ENCODE assay signal across 1 cellular context in the genomic region with DNA sequence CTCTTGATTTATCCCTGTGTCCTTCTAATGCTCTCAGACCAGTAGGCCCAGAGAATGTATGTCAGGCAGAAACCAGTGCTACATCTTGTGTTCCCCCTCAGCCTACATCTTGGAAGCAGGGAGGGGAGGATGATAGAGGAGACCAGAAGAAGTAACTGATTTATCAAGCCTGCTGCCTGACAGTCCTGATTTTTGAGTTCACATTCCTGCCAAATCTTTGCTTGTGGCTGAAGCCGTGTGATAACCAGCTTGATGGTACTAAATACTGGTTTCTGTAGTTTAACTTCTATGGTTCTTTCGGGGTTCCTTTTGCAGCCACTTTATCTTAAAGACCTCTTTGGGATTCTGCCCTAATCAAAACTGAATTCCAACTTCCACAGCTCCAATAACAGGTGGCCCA.
TF ChIP-seq lines count a peak whose summit lies in the region.

No MANE protein-coding gene starts in this region.

TF ChIP-seq in GM23338, 12 proteins besides CTCF, POLR2A, EP300 and RAD21 (continued from another document):
- TF ChIP-seq, protein P1, sequence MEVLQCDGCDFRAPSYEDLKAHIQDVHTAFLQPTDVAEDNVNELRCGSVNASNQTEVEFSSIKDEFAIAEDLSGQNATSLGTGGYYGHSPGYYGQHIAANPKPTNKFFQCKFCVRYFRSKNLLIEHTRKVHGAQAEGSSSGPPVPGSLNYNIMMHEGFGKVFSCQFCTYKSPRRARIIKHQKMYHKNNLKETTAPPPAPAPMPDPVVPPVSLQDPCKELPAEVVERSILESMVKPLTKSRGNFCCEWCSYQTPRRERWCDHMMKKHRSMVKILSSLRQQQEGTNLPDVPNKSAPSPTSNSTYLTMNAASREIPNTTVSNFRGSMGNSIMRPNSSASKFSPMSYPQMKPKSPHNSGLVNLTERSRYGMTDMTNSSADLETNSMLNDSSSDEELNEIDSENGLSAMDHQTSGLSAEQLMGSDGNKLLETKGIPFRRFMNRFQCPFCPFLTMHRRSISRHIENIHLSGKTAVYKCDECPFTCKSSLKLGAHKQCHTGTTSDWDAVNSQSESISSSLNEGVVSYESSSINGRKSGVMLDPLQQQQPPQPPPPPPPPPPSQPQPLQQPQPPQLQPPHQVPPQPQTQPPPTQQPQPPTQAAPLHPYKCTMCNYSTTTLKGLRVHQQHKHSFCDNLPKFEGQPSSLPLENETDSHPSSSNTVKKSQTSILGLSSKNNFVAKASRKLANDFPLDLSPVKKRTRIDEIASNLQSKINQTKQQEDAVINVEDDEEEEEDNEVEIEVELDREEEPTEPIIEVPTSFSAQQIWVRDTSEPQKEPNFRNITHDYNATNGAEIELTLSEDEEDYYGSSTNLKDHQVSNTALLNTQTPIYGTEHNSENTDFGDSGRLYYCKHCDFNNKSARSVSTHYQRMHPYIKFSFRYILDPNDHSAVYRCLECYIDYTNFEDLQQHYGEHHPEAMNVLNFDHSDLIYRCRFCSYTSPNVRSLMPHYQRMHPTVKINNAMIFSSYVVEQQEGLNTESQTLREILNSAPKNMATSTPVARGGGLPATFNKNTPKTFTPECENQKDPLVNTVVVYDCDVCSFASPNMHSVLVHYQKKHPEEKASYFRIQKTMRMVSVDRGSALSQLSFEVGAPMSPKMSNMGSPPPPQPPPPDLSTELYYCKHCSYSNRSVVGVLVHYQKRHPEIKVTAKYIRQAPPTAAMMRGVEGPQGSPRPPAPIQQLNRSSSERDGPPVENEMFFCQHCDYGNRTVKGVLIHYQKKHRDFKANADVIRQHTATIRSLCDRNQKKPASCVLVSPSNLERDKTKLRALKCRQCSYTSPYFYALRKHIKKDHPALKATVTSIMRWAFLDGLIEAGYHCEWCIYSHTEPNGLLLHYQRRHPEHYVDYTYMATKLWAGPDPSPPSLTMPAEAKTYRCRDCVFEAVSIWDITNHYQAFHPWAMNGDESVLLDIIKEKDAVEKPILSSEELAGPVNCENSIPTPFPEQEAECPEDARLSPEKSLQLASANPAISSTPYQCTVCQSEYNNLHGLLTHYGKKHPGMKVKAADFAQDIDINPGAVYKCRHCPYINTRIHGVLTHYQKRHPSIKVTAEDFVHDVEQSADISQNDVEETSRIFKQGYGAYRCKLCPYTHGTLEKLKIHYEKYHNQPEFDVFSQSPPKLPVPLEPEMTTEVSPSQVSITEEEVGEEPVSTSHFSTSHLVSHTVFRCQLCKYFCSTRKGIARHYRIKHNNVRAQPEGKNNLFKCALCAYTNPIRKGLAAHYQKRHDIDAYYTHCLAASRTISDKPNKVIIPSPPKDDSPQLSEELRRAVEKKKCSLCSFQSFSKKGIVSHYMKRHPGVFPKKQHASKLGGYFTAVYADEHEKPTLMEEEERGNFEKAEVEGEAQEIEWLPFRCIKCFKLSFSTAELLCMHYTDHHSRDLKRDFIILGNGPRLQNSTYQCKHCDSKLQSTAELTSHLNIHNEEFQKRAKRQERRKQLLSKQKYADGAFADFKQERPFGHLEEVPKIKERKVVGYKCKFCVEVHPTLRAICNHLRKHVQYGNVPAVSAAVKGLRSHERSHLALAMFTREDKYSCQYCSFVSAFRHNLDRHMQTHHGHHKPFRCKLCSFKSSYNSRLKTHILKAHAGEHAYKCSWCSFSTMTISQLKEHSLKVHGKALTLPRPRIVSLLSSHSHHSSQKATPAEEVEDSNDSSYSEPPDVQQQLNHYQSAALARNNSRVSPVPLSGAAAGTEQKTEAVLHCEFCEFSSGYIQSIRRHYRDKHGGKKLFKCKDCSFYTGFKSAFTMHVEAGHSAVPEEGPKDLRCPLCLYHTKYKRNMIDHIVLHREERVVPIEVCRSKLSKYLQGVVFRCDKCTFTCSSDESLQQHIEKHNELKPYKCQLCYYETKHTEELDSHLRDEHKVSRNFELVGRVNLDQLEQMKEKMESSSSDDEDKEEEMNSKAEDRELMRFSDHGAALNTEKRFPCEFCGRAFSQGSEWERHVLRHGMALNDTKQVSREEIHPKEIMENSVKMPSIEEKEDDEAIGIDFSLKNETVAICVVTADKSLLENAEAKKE (CRISPR knock-in tag; IDR thresholded peaks at IDR 0.05) = no peak
- TF ChIP-seq JUNB (IDR thresholded peaks at IDR 0.05; ENCODE audit: unreplicated experiment) (no peak), POLR2AphosphoS5 (IDR thresholded peaks at IDR 0.05; ENCODE audit: low read depth) (no peak)
